Comparison of ENCODE assay signal across 1 cellular context in genomic region chr3:140733623-140734022, GRCh38.
TF ChIP-seq lines count a peak whose summit lies in the region.

No MANE protein-coding gene starts in this region.

TF ChIP-seq in GM23338, 12 proteins besides CTCF, POLR2A, EP300 and RAD21 (continued from another document):
- no peak for TF ChIP-seq REST (IDR thresholded peaks at IDR 0.05; ENCODE audit: unreplicated experiment)
- TF ChIP-seq NANOG (IDR thresholded peaks at IDR 0.05; ENCODE audit: borderline replicate concordance), result no peak
- TF ChIP-seq ZNF331 (CRISPR knock-in tag; IDR thresholded peaks at IDR 0.05; ENCODE audit: low read depth), result no peak
- TF ChIP-seq ETS1 (IDR thresholded peaks at IDR 0.05), result no peak
- TF ChIP-seq STAT1 (IDR thresholded peaks at IDR 0.05; ENCODE audit: unreplicated experiment), result no peak
